ENCODE assay signal across 10 cellular contexts in genomic region chr11:45930031-45930794, GRCh38. TPM values are rescaled to one million over a fixed set of nuclear protein-coding genes. Genes with fewer than 3 reads are reported as not detected.
A peak's percentile ranks its signal among the peaks of the same experiment; 100 is the strongest.
DNase-seq lines count a peak whose midpoint lies in the region; ATAC-seq, FAIRE-seq and TF ChIP-seq lines count a peak whose summit lies in the region.
"Had no signal": no experiment of that assay in that cellular context is flagged by ENCODE, and none has a peak within 500 bp of the region (broad histone marks: within the 10 kb centered on the region; RNA-seq: fewer than 3 reads in every experiment).

No MANE protein-coding gene starts in this region.

- H3K27ac ChIP-seq in kidney (ENCODE audit: low read depth in 2 of 2, low read length in 2 of 2): no peak overlapping the region
- H3K27ac ChIP-seq: tibial artery had no signal

- peaks cover 9 to 18% of the 10 kb centered on the region in 2 donors for H3K4me1 ChIP-seq in kidney (ENCODE audit: control insufficient read depth in 1 of 2, insufficient read depth in 1 of 2, low read depth in 1 of 2, low read length in 2 of 2)

- H3K4me3 ChIP-seq in kidney (ENCODE audit: low read length in 2 of 2): no peak overlapping the region
- H3K4me3 ChIP-seq: lung, tibial artery had no signal

- no peak overlapping the region for H3K9ac ChIP-seq in kidney (ENCODE audit: low read length in 2 of 2)

- DNase-seq in stimulated activated CD4-positive, alpha-beta T cell treated with anti-CD3 and anti-CD28 coated beads, Interleukin-15, amount 100 ng/mL, for 24 hours: peak; percentile 36
- DNase-seq in stimulated activated CD4-positive, alpha-beta T cell treated with anti-CD3 and anti-CD28 coated beads, Interleukin-4, amount 100 ng/mL, for 4 hours: no peak
- DNase-seq in NCI-H146 treated with DMSO at 0.1 percent for 48 hours (lab: John Stamatoyannopoulos, UW; ENCODE audit: unreplicated experiment) (peak; percentile 65), kidney (peak; percentile 87), D341Med (ENCODE audit: low spot score) (no peak)
- peak; percentile 18 for DNase-seq in activated CD4-positive, alpha-beta T cell treated with anti-CD3 and anti-CD28 coated beads, Interleukin-2, amount 50 U/mL, for 1 hour
- DNase-seq in activated CD4-positive, CD25-positive, alpha-beta regulatory T cell (lab: John Stamatoyannopoulos, UW): no peak

- H3K36me3 ChIP-seq in kidney (ENCODE audit: control insufficient read depth in 1 of 2, insufficient read depth in 2 of 2, low read length in 2 of 2): peaks cover 5 to 13% of the 10 kb centered on the region in 2 donors

- peak; percentile 88 for ATAC-seq in HG02870 (IDR thresholded peaks at IDR 0.05; ENCODE audit: unreplicated experiment)

- no peaks in the 10 kb centered on the region for H3K9me3 ChIP-seq in kidney (ENCODE audit: control insufficient read depth in 1 of 2, low read length in 2 of 2)
- H3K9me3 ChIP-seq: tibial artery had no signal

- no peak for FAIRE-seq in kidney (lab: Jason Lieb, UNC)

- TF ChIP-seq CTCF in kidney (IDR thresholded peaks at IDR 0.05; ENCODE audit: borderline replicate concordance, extremely low read depth, insufficient read depth): no peak

- intact Hi-C loops in kidney (cut with DNase I): no loop called here

RNA-seq across cellular contexts. Expression of gene LARGE2, which starts 7.8 kb away (rescaled TPM):
- total RNA-seq in kidney: 13.1 TPM
- polyA plus RNA-seq in kidney (ENCODE audit: insufficient read depth, low read depth, low replicate concordance): 29.8 TPM

RNA-seq across cellular contexts. Expression of gene PEX16, which starts 12.5 kb away (rescaled TPM):
- total RNA-seq in kidney: 38.4 TPM
- polyA plus RNA-seq in kidney (ENCODE audit: insufficient read depth, low read depth, low replicate concordance): 46.0 TPM

RNA-seq across cellular contexts. Expression of gene FREY1, which starts 23.1 kb away (rescaled TPM):
- 1.0 TPM for total RNA-seq in kidney
- 0.99 TPM for polyA plus RNA-seq in kidney (ENCODE audit: insufficient read depth, low read depth, low replicate concordance)

RNA-seq across cellular contexts. Expression of gene MAPK8IP1, which starts 44.8 kb away (rescaled TPM):
- total RNA-seq in kidney: 15.7 TPM
- 24.8 TPM for polyA plus RNA-seq in kidney (ENCODE audit: insufficient read depth, low read depth, low replicate concordance)

Comparison
In these comparisons a context has a peak if more than half of its experiments do, and no peak if none do; other contexts are left out.
1. DNase-seq: peak in stimulated activated CD4-positive, alpha-beta T cell treated with anti-CD3 and anti-CD28 coated beads, Interleukin-15, amount 100 ng/mL, for 24 hours (single experiment), NCI-H146 treated with DMSO at 0.1 percent for 48 hours (single experiment), activated CD4-positive, alpha-beta T cell treated with anti-CD3 and anti-CD28 coated beads, Interleukin-2, amount 50 U/mL, for 1 hour (single experiment) and kidney (single experiment); none in stimulated activated CD4-positive, alpha-beta T cell treated with anti-CD3 and anti-CD28 coated beads, Interleukin-4, amount 100 ng/mL, for 4 hours (0 of 2), D341Med (single experiment) and activated CD4-positive, CD25-positive, alpha-beta regulatory T cell (0 of 4).